In genomic region chr9:85741875-85742629, GRCh38 we compare ENCODE assay signal across 1 cellular context.
TF ChIP-seq lines count a peak whose summit lies in the region.

AGTPBP1 (minus strand) TSS chr9:85741954; CDS start chr9:85712533, 29,421 bp downstream.

TF ChIP-seq in WTC11, 78 proteins besides CTCF, POLR2A, EP300 and RAD21 (continued from another document):
- no peak for TF ChIP-seq ZNF138 (CRISPR knock-in tag; conservative IDR thresholded peaks at IDR 0.05)
TF ChIP-seq in WTC11: peak in this region for 14.
